ENCODE assay signal across 1 cellular context in genomic region chr12:89695830-89696229, GRCh38.
TF ChIP-seq lines count a peak whose summit lies in the region.

No MANE protein-coding gene starts in this region.

TF ChIP-seq in GM12878, 131 proteins besides CTCF, POLR2A, EP300 and RAD21:
- TF ChIP-seq PKNOX1 (IDR thresholded peaks at IDR 0.05) = peak; percentile 60; the same call in 1 of the 2 replicates
- no peak for TF ChIP-seq FOXM1 (IDR thresholded peaks at IDR 0.05; ENCODE audit: low read depth, low read length)
- no peak for TF ChIP-seq HCFC1 (IDR thresholded peaks at IDR 0.05; ENCODE audit: low read length)
